ENCODE assay signal across 37 cellular contexts in the genomic region with DNA sequence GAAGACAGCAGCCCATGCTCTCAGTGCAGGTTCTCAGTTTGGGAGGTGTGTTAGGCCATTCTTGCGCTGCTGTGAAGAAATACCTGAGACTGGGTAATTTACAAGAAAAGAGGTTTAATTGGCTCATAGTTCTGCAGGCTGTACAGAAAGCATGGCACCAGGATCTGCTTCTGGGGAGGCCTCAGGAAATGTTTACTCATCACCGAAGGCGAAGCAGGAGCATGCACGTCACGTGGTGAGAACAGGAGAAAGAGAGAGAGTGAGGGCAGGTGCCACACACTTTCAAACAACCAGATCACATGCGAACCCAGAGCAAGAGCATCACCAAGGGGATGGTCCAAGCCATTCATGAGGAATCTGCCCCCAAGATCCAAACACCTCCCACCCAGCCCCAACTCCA.
"Had no signal": no experiment of that assay in that cellular context is flagged by ENCODE, and none has a peak within 500 bp of the region (broad histone marks: within the 10 kb centered on the region; RNA-seq: fewer than 3 reads in every experiment).

No MANE protein-coding gene starts in this region.

- H3K27ac Mint-ChIP-seq: activated CD4-positive, alpha-beta memory T cell treated with anti-CD3 and anti-CD28 coated beads, Interleukin-2, amount 10 ng/mL, durations not matched to agents 7 days and 5 days; activated CD4-positive, alpha-beta T cell treated with anti-CD3 and anti-CD28 coated beads for 36 hours; activated CD4-positive, alpha-beta T cell treated with anti-CD3 and anti-CD28 coated beads, Interleukin-2, amount 10 ng/mL, durations not matched to agents 7 days and 5 days; activated CD8-positive, alpha-beta memory T cell treated with anti-CD3 and anti-CD28 coated beads, Interleukin-2, amount 10 ng/mL, durations not matched to agents 7 days and 5 days; activated CD8-positive, alpha-beta T cell treated with anti-CD3 and anti-CD28 coated beads, Interleukin-2, amount 10 ng/mL, durations not matched to agents 7 days and 5 days; activated naive CD4-positive, alpha-beta T cell treated with anti-CD3 and anti-CD28 coated beads for 36 hours; activated naive CD4-positive, alpha-beta T cell treated with anti-CD3 and anti-CD28 coated beads, Interleukin-2, amount 50 U/mL, for 72 hours; activated naive CD8-positive, alpha-beta T cell treated with anti-CD3 and anti-CD28 coated beads for 36 hours; activated T-cell treated with anti-CD3 and anti-CD28 coated beads, Interleukin-2, amount 50 U/mL, for 24 hours; activated T-helper 2 cell treated with anti-CD3 and anti-CD28 coated beads, Interferon-gamma antibody, Interleukin-2, Interleukin-4, amounts not matched to agents 10 μg/mL and 5 μg/mL and 100 μg/mL, durations not matched to agents 14 hours and 24 hours and 36 hours; brain; T-helper 1 cell treated with Interleukin-12 subunit alpha and Interleukin-12 subunit beta and Interleukin-4 antibody, amounts not matched to agents 30 μg/mL and 1 μg/mL, for 36 hours; T-helper 2 cell treated with Interferon-gamma antibody and Interleukin-4, amounts not matched to agents 5 μg/mL and 100 μg/mL, for 36 hours had no signal

- H3K4me1 ChIP-seq: adrenal gland had no signal

- FAIRE-seq: bronchial epithelial cell, TTC549 had no signal

- DNase-seq: activated CD4-positive, alpha-beta memory T cell treated with anti-CD3 and anti-CD28 coated beads, Interleukin-2, amount 10 ng/mL, durations not matched to agents 7 days and 5 days; activated CD4-positive, alpha-beta T cell treated with anti-CD3 and anti-CD28 coated beads for 1 hour; activated CD4-positive, alpha-beta T cell treated with anti-CD3 and anti-CD28 coated beads for 36 hours; activated CD4-positive, alpha-beta T cell treated with anti-CD3 and anti-CD28 coated beads for 48 hours; activated CD4-positive, alpha-beta T cell treated with anti-CD3 and anti-CD28 coated beads, Interleukin-2, amount 10 ng/mL, durations not matched to agents 7 days and 5 days; activated CD4-positive, alpha-beta T cell treated with anti-CD3 and anti-CD28 coated beads, Interleukin-2, amount 50 U/mL, for 48 hours; activated CD4-positive, CD25-positive, alpha-beta regulatory T cell; activated CD8-positive, alpha-beta memory T cell treated with anti-CD3 and anti-CD28 coated beads for 24 hours; activated CD8-positive, alpha-beta memory T cell treated with anti-CD3 and anti-CD28 coated beads, Interleukin-2, amount 10 ng/mL, durations not matched to agents 7 days and 5 days; activated CD8-positive, alpha-beta memory T cell treated with anti-CD3 and anti-CD28 coated beads, Interleukin-2, amount 50 U/mL, for 48 hours; activated CD8-positive, alpha-beta T cell treated with anti-CD3 and anti-CD28 coated beads, Interleukin-2, amount 10 ng/mL, durations not matched to agents 7 days and 5 days; activated effector memory CD4-positive, alpha-beta T cell treated with Interleukin-2 at 50 U/mL for 16 hours; activated gamma-delta T cell treated with Interleukin-2 at 50 U/mL for 16 hours; activated naive CD4-positive, alpha-beta T cell; activated naive CD4-positive, alpha-beta T cell treated with anti-CD3 and anti-CD28 coated beads for 36 hours; activated naive CD4-positive, alpha-beta T cell treated with anti-CD3 and anti-CD28 coated beads, Interleukin-2, amount 50 U/mL, for 16 hours; activated naive CD8-positive, alpha-beta T cell treated with anti-CD3 and anti-CD28 coated beads for 36 hours; activated T-cell treated with anti-CD3 and anti-CD28 coated beads, Interleukin-2, amount 50 U/mL, for 24 hours; activated T-cell treated with anti-CD3 and anti-CD28 coated beads, Interleukin-2, amount 50 U/mL, for 48 hours; adrenal gland; amniotic stem cell; aorta; caudate nucleus; cerebellar nuclear complex; T-helper 2 cell; T-helper 9 cell had no signal

- H3K36me3 ChIP-seq: adrenal gland, cardiac muscle cell had no signal

- H3K4me3 ChIP-seq: adrenal gland, cardiac muscle cell had no signal

- H3K4me1 Mint-ChIP-seq: activated CD4-positive, alpha-beta memory T cell treated with anti-CD3 and anti-CD28 coated beads, Interleukin-2, amount 10 ng/mL, durations not matched to agents 7 days and 5 days; activated CD4-positive, alpha-beta T cell treated with anti-CD3 and anti-CD28 coated beads for 36 hours; activated CD4-positive, alpha-beta T cell treated with anti-CD3 and anti-CD28 coated beads, Interleukin-2, amount 10 ng/mL, durations not matched to agents 7 days and 5 days; activated CD8-positive, alpha-beta memory T cell treated with anti-CD3 and anti-CD28 coated beads, Interleukin-2, amount 10 ng/mL, durations not matched to agents 7 days and 5 days; activated naive CD8-positive, alpha-beta T cell treated with anti-CD3 and anti-CD28 coated beads for 36 hours; central memory CD8-positive, alpha-beta T cell had no signal

- H3K9me3 ChIP-seq: adrenal gland had no signal

- ATAC-seq: activated CD4-positive, alpha-beta T cell treated with anti-CD3 and anti-CD28 coated beads for 36 hours; activated CD4-positive, CD25-positive, alpha-beta regulatory T cell treated with anti-CD3 and anti-CD28 coated beads, Interleukin-2, amount 50 U/mL, for 24 hours; activated CD8-positive, alpha-beta memory T cell treated with anti-CD3 and anti-CD28 coated beads, Interleukin-2, amount 10 ng/mL, durations not matched to agents 7 days and 5 days; activated CD8-positive, alpha-beta T cell treated with anti-CD3 and anti-CD28 coated beads, Interleukin-2, amount 10 ng/mL, durations not matched to agents 7 days and 5 days; activated naive CD4-positive, alpha-beta T cell treated with anti-CD3 and anti-CD28 coated beads, Interleukin-2, amount 50 U/mL, for 72 hours had no signal

- H3K4me3 Mint-ChIP-seq: activated CD4-positive, alpha-beta memory T cell treated with anti-CD3 and anti-CD28 coated beads, Interleukin-2, amount 10 ng/mL, durations not matched to agents 7 days and 5 days; activated CD4-positive, alpha-beta T cell treated with anti-CD3 and anti-CD28 coated beads for 36 hours; activated CD4-positive, alpha-beta T cell treated with anti-CD3 and anti-CD28 coated beads, Interleukin-2, amount 10 ng/mL, durations not matched to agents 7 days and 5 days; activated CD8-positive, alpha-beta memory T cell treated with anti-CD3 and anti-CD28 coated beads, Interleukin-2, amount 10 ng/mL, durations not matched to agents 7 days and 5 days; activated CD8-positive, alpha-beta T cell treated with anti-CD3 and anti-CD28 coated beads, Interleukin-2, amount 10 ng/mL, durations not matched to agents 7 days and 5 days; activated naive CD4-positive, alpha-beta T cell treated with anti-CD3 and anti-CD28 coated beads for 36 hours; activated naive CD8-positive, alpha-beta T cell treated with anti-CD3 and anti-CD28 coated beads for 36 hours; activated T-cell treated with anti-CD3 and anti-CD28 coated beads, Interleukin-2, amount 50 U/mL, for 24 hours; brain; central memory CD8-positive, alpha-beta T cell; T-helper 1 cell treated with Interleukin-12 subunit alpha and Interleukin-12 subunit beta and Interleukin-4 antibody, amounts not matched to agents 30 μg/mL and 1 μg/mL, for 36 hours; T-helper 2 cell treated with Interferon-gamma antibody and Interleukin-4, amounts not matched to agents 5 μg/mL and 100 μg/mL, for 36 hours had no signal

- H3K27ac ChIP-seq: adrenal gland, cardiac muscle cell, VCaP had no signal

- H3K27me3 Mint-ChIP-seq: activated CD4-positive, alpha-beta T cell treated with anti-CD3 and anti-CD28 coated beads for 36 hours; activated naive CD8-positive, alpha-beta T cell treated with anti-CD3 and anti-CD28 coated beads for 36 hours; activated T-cell treated with anti-CD3 and anti-CD28 coated beads, Interleukin-2, amount 50 U/mL, for 24 hours; brain had no signal

- H3K27me3 ChIP-seq: adrenal gland, cardiac muscle cell had no signal

- H3K9me3 Mint-ChIP-seq: activated CD4-positive, alpha-beta memory T cell treated with anti-CD3 and anti-CD28 coated beads, Interleukin-2, amount 10 ng/mL, durations not matched to agents 7 days and 5 days; activated T-helper 2 cell treated with anti-CD3 and anti-CD28 coated beads, Interferon-gamma antibody, Interleukin-2, Interleukin-4, amounts not matched to agents 10 μg/mL and 5 μg/mL and 100 μg/mL, durations not matched to agents 14 hours and 24 hours and 36 hours; T-helper 1 cell treated with Interleukin-12 subunit alpha and Interleukin-12 subunit beta and Interleukin-4 antibody, amounts not matched to agents 30 μg/mL and 1 μg/mL, for 36 hours; T-helper 2 cell treated with Interferon-gamma antibody and Interleukin-4, amounts not matched to agents 5 μg/mL and 100 μg/mL, for 36 hours had no signal
